In genomic region chr6:144195671-144196070, GRCh38 we compare ENCODE assay signal across 19 cellular contexts. TPM values are rescaled to one million over a fixed set of nuclear protein-coding genes. Genes with fewer than 3 reads are reported as not detected.
A peak's percentile ranks its signal among the peaks of the same experiment; 100 is the strongest.
DNase-seq lines count a peak whose midpoint lies in the region; ATAC-seq, FAIRE-seq and TF ChIP-seq lines count a peak whose summit lies in the region.
"Had no signal": no experiment of that assay in that cellular context is flagged by ENCODE, and none has a peak within 500 bp of the region (broad histone marks: within the 10 kb centered on the region; RNA-seq: fewer than 3 reads in every experiment).

No MANE protein-coding gene starts in this region.

- no peak for FAIRE-seq in HTR-8/SVneo (lab: Jason Lieb, UNC)
- FAIRE-seq: H54 had no signal

- BruUV-seq in Caco-2 (replicated peaks; lab: Mats Ljungman, UMichigan), result no TSS peak

- H3K27ac Mint-ChIP-seq in Caco-2 (ENCODE audit: unreplicated experiment), result peak overlapping the region; percentile 48

- H3K27me3 ChIP-seq in Caco-2 (replicated peaks; ENCODE audit: control insufficient read depth, insufficient read depth, low read length) (no peaks in the 10 kb centered on the region), brain microvascular endothelial cell (replicated peaks) (no peaks in the 10 kb centered on the region), left lung (no peaks in the 10 kb centered on the region)
- H3K27me3 ChIP-seq: BLaER1, gastrocnemius medialis, right lobe of liver, thyroid gland had no signal

- ATAC-seq in left lung (peak; percentile 69), left colon (no peak), HG03045 (IDR thresholded peaks at IDR 0.05; ENCODE audit: unreplicated experiment) (no peak), HG02678 (IDR thresholded peaks at IDR 0.05; ENCODE audit: unreplicated experiment) (no peak)
- ATAC-seq: activated CD4-positive, CD25-positive, alpha-beta regulatory T cell treated with anti-CD3 and anti-CD28 coated beads, Interleukin-2, amount 50 U/mL, for 24 hours; gastrocnemius medialis; right lobe of liver had no signal

- peaks cover 12% of the 10 kb centered on the region for H3K4me1 ChIP-seq in Caco-2
- peaks cover 0 to 3% of the 10 kb centered on the region in 2 donors for H3K4me1 ChIP-seq in left lung
- H3K4me1 ChIP-seq: BLaER1, gastrocnemius medialis, right lobe of liver had no signal

- intact Hi-C loops in Caco-2 (cut with micrococcal nuclease; ENCODE audit: unreplicated experiment), result loop anchor here (1.0 to 5.0 kb wide), 2 partner anchors 21 to 38 kb away; no protein-coding TSS in a partner anchor
- intact Hi-C loops in left lung (cut with DNase I), result no loop called here
- intact Hi-C loops in left colon (cut with DNase I, micrococcal nuclease), result no loop called here

- no peaks in the 10 kb centered on the region for H3K36me3 ChIP-seq in Caco-2 (ENCODE audit: control insufficient read depth, insufficient read depth, low read length)
- no peaks in the 10 kb centered on the region for H3K36me3 ChIP-seq in brain microvascular endothelial cell (replicated peaks)
- no peaks in the 10 kb centered on the region for H3K36me3 ChIP-seq in left lung
- H3K36me3 ChIP-seq: BLaER1, gastrocnemius medialis, right lobe of liver, thyroid gland had no signal

- H3K9me3 ChIP-seq in Caco-2, result no peaks in the 10 kb centered on the region
- H3K9me3 ChIP-seq in left lung, result peaks cover 0 to 7% of the 10 kb centered on the region in 2 donors
- H3K9me3 ChIP-seq: gastrocnemius medialis, thyroid gland had no signal

- H3K4me3 ChIP-seq in Caco-2 (ENCODE audit: low read depth, low read length) (no peak overlapping the region), brain microvascular endothelial cell (ENCODE audit: low read depth, low read length) (no peak overlapping the region), left lung (no peak overlapping the region)
- H3K4me3 ChIP-seq: BLaER1, gastrocnemius medialis, right lobe of liver, thyroid gland had no signal

- DNase-seq in Caco-2 (peak in 1 of 2 experiments; percentile 60), HTR-8/SVneo (ENCODE audit: insufficient read length, low spot score) (peak; percentile 19), brain microvascular endothelial cell (peak; percentile 23), left lung (no peak), left colon (no peak), NCI-H748 (lab: John Stamatoyannopoulos, UW; ENCODE audit: unreplicated experiment) (no peak)
- DNase-seq: DND-41; gastrocnemius medialis; NCI-H1436 treated with DMSO at 0.1 percent for 48 hours; right lobe of liver; stimulated activated CD4-positive, alpha-beta T cell treated with anti-CD3 and anti-CD28 coated beads, Interleukin-4, amount 100 ng/mL, for 1 hour; T-helper 1 cell; thyroid gland had no signal

- H3K4me3 Mint-ChIP-seq in Caco-2 (ENCODE audit: unreplicated experiment), result no peak overlapping the region

- no peaks in the 10 kb centered on the region for H3K27me3 Mint-ChIP-seq in Caco-2 (ENCODE audit: insufficient read depth, unreplicated experiment)

- no peak for TF ChIP-seq CTCF in Caco-2 (IDR thresholded peaks at IDR 0.05; ENCODE audit: insufficient read depth in 1 of 2, low read depth in 1 of 2, low read length in 1 of 2, severe bottlenecking in 1 of 2, unreplicated experiment in 1 of 2)
- TF ChIP-seq CTCF in brain microvascular endothelial cell (IDR thresholded peaks at IDR 0.05; ENCODE audit: low read depth, low read length, missing control alignments), result no peak
- no peak for TF ChIP-seq CTCF in left lung (IDR thresholded peaks at IDR 0.05)

- no peak overlapping the region for H3K27ac ChIP-seq in brain microvascular endothelial cell
- H3K27ac ChIP-seq in left lung, result no peak overlapping the region
- H3K27ac ChIP-seq: BLaER1, gastrocnemius medialis, KMS-11, right lobe of liver, thyroid gland had no signal

- POLR2A ChIA-PET in Caco-2 (lab: Charles Lee), result no interaction called here

- CTCF ChIA-PET in Caco-2 (lab: Charles Lee), result no interaction called here

- in situ Hi-C loops in brain microvascular endothelial cell (cut with HindIII; ENCODE audit: low pct_ligation_motif_present, low sequenced_read_pairs), result no loop called here

- H3K4me1 Mint-ChIP-seq in Caco-2 (ENCODE audit: low read depth, unreplicated experiment), result peaks cover 6% of the 10 kb centered on the region

- H3K36me3 Mint-ChIP-seq in Caco-2 (ENCODE audit: insufficient read depth, unreplicated experiment), result no peaks in the 10 kb centered on the region

- H3K9me3 Mint-ChIP-seq in Caco-2 (ENCODE audit: unreplicated experiment), result peaks cover 23% of the 10 kb centered on the region

RNA-seq across cellular contexts. Expression of gene STX11, which starts 45.4 kb away (rescaled TPM):
- total RNA-seq in Caco-2 (2022) (1.3 TPM in 2 replicates), left lung (10 to 100 TPM; 18.2 to 31.3 TPM), left colon (1 to 10 TPM; 1.5 to 1.7 TPM)

Comparison
In these comparisons a context has a peak if more than half of its experiments do, and no peak if none do; other contexts are left out.
1. DNase-seq: peak in HTR-8/SVneo (single experiment) and brain microvascular endothelial cell (single experiment); none in left lung (0 of 2), left colon (0 of 2) and NCI-H748 (single experiment).